ENCODE assay signal across 8 cellular contexts in the genomic region with DNA sequence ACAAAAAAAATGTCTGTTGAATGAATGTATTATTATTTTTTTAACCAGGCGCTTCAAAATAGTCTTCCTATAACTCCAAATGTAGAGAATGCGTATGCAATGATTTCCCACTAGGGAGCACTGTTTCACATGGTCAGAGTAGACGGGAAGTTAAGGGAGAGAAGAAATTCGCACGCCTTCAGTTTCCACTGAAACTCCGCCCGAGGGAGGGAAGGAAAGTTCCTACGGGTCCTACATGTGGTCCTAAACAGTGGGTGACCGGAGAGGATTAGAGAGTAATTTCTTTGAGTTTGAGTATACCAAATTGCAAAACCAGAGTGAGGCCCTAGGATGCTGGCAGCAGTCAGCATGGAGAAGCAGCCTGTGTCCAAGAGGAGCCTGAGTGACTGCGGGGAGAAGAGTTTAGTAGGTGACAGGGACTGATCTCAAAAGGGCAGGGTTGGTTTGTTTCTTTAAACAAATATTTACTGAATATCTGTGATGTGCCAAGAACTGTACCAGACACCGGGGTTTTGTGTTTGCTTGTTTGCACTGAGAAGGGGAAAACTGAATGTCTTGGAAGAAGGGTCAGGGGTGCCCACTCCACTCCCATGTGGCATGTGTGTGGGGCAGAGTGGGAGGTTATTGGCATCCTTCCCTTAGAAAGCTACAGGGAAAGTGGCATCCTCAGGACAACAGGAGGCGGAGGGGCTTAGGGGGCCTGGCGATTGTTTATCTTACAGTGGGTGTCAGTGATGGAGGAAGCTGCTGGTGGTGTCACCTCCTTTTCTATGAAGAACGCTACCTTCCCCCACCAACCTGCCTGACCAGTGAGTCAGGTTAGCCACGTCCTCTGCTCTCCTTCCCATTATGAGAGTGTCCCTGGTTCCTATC. TPM values are rescaled to one million over a fixed set of nuclear protein-coding genes. Genes with fewer than 3 reads are reported as not detected.
A peak's percentile ranks its signal among the peaks of the same experiment; 100 is the strongest.
DNase-seq lines count a peak whose midpoint lies in the region; ATAC-seq and TF ChIP-seq lines count a peak whose summit lies in the region.

No MANE protein-coding gene starts in this region.

- no peak overlapping the region for H3K4me3 ChIP-seq in BLaER1
- no peak overlapping the region for H3K4me3 ChIP-seq in SJCRH30
- no peak overlapping the region for H3K4me3 ChIP-seq in lung

- H3K9ac ChIP-seq in BLaER1: 0 out of 2 replicates have a peak overlapping the region, but pooled peaks have one; percentile 27

- H3K27ac ChIP-seq in BLaER1: no peak overlapping the region
- H3K27ac ChIP-seq in SJCRH30: no peak overlapping the region
- H3K27ac ChIP-seq in lung (ENCODE audit: low read depth in 1 of 2, low read length in 1 of 2): no peak overlapping the region

- DNase-seq in GM20000 (ENCODE audit: low spot score) (no peak), SJCRH30 (peak; percentile 45 to 76), dedifferentiated amniotic fluid mesenchymal stem cell (ENCODE audit: extremely low spot score) (peak; percentile 49), lung (ENCODE audit: low spot score) (no peak), NCI-H524 (lab: John Stamatoyannopoulos, UW) (no peak)
- DNase-seq in activated CD8-positive, alpha-beta memory T cell treated with anti-CD3 and anti-CD28 coated beads, Interleukin-2, amount 50 U/mL, for 48 hours: no peak

- H3K4me1 ChIP-seq in BLaER1 (peaks cover 13% of the 10 kb centered on the region), SJCRH30 (peaks cover 1% of the 10 kb centered on the region; the same call in 1 of the 2 replicates), lung (ENCODE audit: control insufficient read depth in 2 of 2, insufficient read depth in 2 of 2, low read length in 2 of 2) (peaks cover 0 to under 1% of the 10 kb centered on the region in 2 donors)

- ATAC-seq in lung (ENCODE audit: insufficient read depth, low FRiP score) (peak; percentile 71), GM18511 (IDR thresholded peaks at IDR 0.05; ENCODE audit: unreplicated experiment) (no peak)

- H3K9me3 ChIP-seq in BLaER1 (no peaks in the 10 kb centered on the region), SJCRH30 (replicated peaks) (no peaks in the 10 kb centered on the region), lung (ENCODE audit: control insufficient read depth in 2 of 2, insufficient read depth in 1 of 2, low read length in 1 of 2) (peaks cover 0 to 1% of the 10 kb centered on the region in 2 donors)

- H3K36me3 ChIP-seq in BLaER1 (no peaks in the 10 kb centered on the region), SJCRH30 (no peaks in the 10 kb centered on the region), lung (ENCODE audit: control insufficient read depth in 2 of 2, insufficient read depth in 2 of 2, low read length in 2 of 2) (no peaks in the 10 kb centered on the region)

- H3K4me2 ChIP-seq in BLaER1: peak overlapping the region; percentile 48

- peak; percentile 40 for TF ChIP-seq CTCF in GM20000 (IDR thresholded peaks at IDR 0.05; ENCODE audit: extremely low read depth, missing control alignments)
- TF ChIP-seq CTCF in lung (IDR thresholded peaks at IDR 0.05; ENCODE audit: control extremely low read depth, extremely low read depth): peak; percentile 42

- H4K20me1 ChIP-seq in BLaER1: no peaks in the 10 kb centered on the region

- H3K27me3 ChIP-seq in BLaER1: no peaks in the 10 kb centered on the region
- peaks cover 4% of the 10 kb centered on the region for H3K27me3 ChIP-seq in SJCRH30
- no peaks in the 10 kb centered on the region for H3K27me3 ChIP-seq in lung (ENCODE audit: control insufficient read depth, insufficient read depth)

- WGBS in lung, 2 donors: 30 to 36% methylated on average over 15 of the region's 15 CpGs

RNA-seq across cellular contexts. Expression of a gene that starts 22.8 kb away (rescaled TPM):
- total RNA-seq in SJCRH30 (2014; rRNA removed; shearing (Covaris generic)): not detected in 2 replicates
- not detected for total RNA-seq in lung
- not detected for polyA plus RNA-seq in lung

RNA-seq across cellular contexts. Expression of a gene that starts 31.4 kb away (rescaled TPM):
- total RNA-seq in SJCRH30 (2014; rRNA removed; shearing (Covaris generic)): 120 and 124 TPM in 2 replicates
- total RNA-seq in lung: 1 to 10 TPM; 1.5 to 3.5 TPM
- polyA plus RNA-seq in lung: 1 to 10 TPM; 1.5 to 2.7 TPM

RNA-seq across cellular contexts. Expression of a gene that starts 33.7 kb away (rescaled TPM):
- total RNA-seq in SJCRH30 (2014; rRNA removed; shearing (Covaris generic)): not detected in 2 replicates
- 10 to 100 TPM in 1 of 2 donors, 1 to 10 TPM in 1; 9.7 to 16.7 TPM for total RNA-seq in lung
- polyA plus RNA-seq in lung: 10 to 100 TPM; 26.0 to 35.3 TPM

RNA-seq across cellular contexts. Expression of a gene that starts 33.9 kb away (rescaled TPM):
- total RNA-seq in SJCRH30 (2014; rRNA removed; shearing (Covaris generic)): 1.6 and 2.3 TPM in 2 replicates
- total RNA-seq in lung: 10 to 100 TPM in 1 of 2 donors, 1 to 10 TPM in 1; 7.1 to 26.4 TPM
- polyA plus RNA-seq in lung: 10 to 100 TPM; 16.2 to 20.6 TPM

Comparison
In these comparisons a context has a peak if more than half of its experiments do, and no peak if none do; other contexts are left out.
1. DNase-seq: peak in SJCRH30 (2 of 2) and dedifferentiated amniotic fluid mesenchymal stem cell (single experiment); none in GM20000 (single experiment), lung (single experiment), NCI-H524 (0 of 2) and activated CD8-positive, alpha-beta memory T cell treated with anti-CD3 and anti-CD28 coated beads, Interleukin-2, amount 50 U/mL, for 48 hours (single experiment).
2. RNA of a gene that starts 31.4 kb away (total RNA-seq): 120 to 124 TPM in SJCRH30; 1.5 to 3.5 TPM in lung; every median in the first group is over 10 times any median in the second.
3. RNA of a gene that starts 33.7 kb away (total RNA-seq): 9.7 to 16.7 TPM in lung; not detected in SJCRH30; every median in the first group is over 10 times any median in the second.